ENCODE assay signal across 1 cellular context in the genomic region with DNA sequence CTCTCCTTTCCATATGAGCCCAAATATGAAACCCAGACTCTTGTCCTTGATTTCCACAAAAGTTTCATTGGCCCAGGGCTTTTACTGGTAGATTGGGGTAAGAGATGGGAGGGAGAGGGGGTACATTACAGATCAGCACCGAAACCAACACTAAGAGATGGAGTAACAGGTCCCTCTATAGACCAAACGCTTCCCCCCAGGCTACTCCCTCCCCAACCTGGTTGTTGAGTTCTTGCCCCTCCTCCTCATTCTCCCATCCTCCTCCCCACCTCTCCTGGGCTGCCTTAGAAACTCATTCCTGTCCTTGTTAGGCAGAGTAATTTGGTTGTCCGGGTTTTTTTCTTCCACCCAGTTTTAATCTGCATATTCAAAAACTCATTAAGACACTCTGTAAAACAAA.
TF ChIP-seq lines count a peak whose summit lies in the region.

No MANE protein-coding gene starts in this region.

TF ChIP-seq in HCT116, 20 proteins besides CTCF, POLR2A, EP300 and RAD21 (continued from another document):
- TF ChIP-seq POLR2AphosphoS5 (IDR thresholded peaks at IDR 0.05; ENCODE audit: low read depth, low read length): no peak
- TF ChIP-seq EZH2phosphoT487 (IDR thresholded peaks at IDR 0.05; ENCODE audit: borderline replicate concordance): no peak
- TF ChIP-seq ELF1 (IDR thresholded peaks at IDR 0.05; ENCODE audit: borderline replicate concordance, low read depth): no peak
- TF ChIP-seq, protein P1, sequence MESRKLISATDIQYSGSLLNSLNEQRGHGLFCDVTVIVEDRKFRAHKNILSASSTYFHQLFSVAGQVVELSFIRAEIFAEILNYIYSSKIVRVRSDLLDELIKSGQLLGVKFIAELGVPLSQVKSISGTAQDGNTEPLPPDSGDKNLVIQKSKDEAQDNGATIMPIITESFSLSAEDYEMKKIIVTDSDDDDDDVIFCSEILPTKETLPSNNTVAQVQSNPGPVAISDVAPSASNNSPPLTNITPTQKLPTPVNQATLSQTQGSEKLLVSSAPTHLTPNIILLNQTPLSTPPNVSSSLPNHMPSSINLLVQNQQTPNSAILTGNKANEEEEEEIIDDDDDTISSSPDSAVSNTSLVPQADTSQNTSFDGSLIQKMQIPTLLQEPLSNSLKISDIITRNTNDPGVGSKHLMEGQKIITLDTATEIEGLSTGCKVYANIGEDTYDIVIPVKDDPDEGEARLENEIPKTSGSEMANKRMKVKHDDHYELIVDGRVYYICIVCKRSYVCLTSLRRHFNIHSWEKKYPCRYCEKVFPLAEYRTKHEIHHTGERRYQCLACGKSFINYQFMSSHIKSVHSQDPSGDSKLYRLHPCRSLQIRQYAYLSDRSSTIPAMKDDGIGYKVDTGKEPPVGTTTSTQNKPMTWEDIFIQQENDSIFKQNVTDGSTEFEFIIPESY (IDR thresholded peaks at IDR 0.05; ENCODE audit: extremely low read depth, insufficient replicate concordance, low read length): no peak
